12 cellular contexts compared by ENCODE assay signal in the genomic region with DNA sequence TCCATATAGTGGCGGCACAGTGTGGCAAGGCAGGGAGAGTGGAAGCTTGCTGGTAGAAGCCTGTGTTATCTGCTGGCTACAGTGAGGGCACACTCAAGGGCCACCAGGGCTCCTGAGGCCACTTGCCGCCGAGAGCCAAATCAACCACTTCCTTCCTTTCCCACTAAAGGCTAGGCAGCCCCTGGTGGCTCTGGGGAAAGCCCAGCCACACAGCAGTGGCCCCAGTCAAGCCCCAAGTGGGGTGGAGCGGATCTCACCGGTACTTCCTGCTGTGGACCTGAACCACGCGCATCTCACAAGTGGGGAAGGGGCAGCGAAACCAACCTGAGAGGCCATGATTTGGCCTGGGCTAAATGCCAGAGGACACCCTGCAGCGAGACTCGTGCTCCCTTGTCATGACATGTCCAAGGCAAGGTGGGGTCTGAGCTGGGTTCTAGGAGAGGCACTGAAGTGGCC. TPM values are rescaled to one million over a fixed set of nuclear protein-coding genes. Genes with fewer than 3 reads are reported as not detected.
DNase-seq lines count a peak whose midpoint lies in the region; ATAC-seq, FAIRE-seq and TF ChIP-seq lines count a peak whose summit lies in the region.
"Had no signal": no experiment of that assay in that cellular context is flagged by ENCODE, and none has a peak within 500 bp of the region (broad histone marks: within the 10 kb centered on the region; RNA-seq: fewer than 3 reads in every experiment).

No MANE protein-coding gene starts in this region.

- peaks cover 57 to 86% (median 84%) of the 10 kb centered on the region in 3 donors for H3K4me1 Mint-ChIP-seq in T-cell

- no peaks in the 10 kb centered on the region for H3K27me3 Mint-ChIP-seq in T-cell

- no peaks in the 10 kb centered on the region for H3K9me3 Mint-ChIP-seq in T-cell

- ATAC-seq in T-cell (replicated peaks in 1 of 4) (peak; percentile 51 to 61 (median 56)), HG03565 (IDR thresholded peaks at IDR 0.05; ENCODE audit: unreplicated experiment) (no peak)

- peak overlapping the region; percentile 42 for H3K9ac ChIP-seq in BLaER1

- peak overlapping the region; percentile 66 to 67 (median 67) for H3K4me3 Mint-ChIP-seq in T-cell

- POLR2A ChIA-PET in T-cell (lab: Charles Lee), result no interaction called here

- in situ Hi-C loops in ACHN (cut with HindIII; ENCODE audit: low pct_ligation_motif_present, low pct_unique_long_range_greater_than_20kb, low sequenced_read_pairs), result no loop called here

- H3K36me3 Mint-ChIP-seq in T-cell, result no peaks in the 10 kb centered on the region

- CTCF ChIA-PET in T-cell (lab: Charles Lee), result interaction anchor here in 1 of 2 donors (0.6 kb wide), 1 partner anchor 28 kb away, joined by 3 read pairs; no protein-coding TSS in a partner anchor

- H4K20me1 ChIP-seq in BLaER1, result peaks cover 100% of the 10 kb centered on the region

- peaks cover 77% of the 10 kb centered on the region for H3K4me1 ChIP-seq in BLaER1

- no peaks in the 10 kb centered on the region for H3K27me3 ChIP-seq in BLaER1
- H3K27me3 ChIP-seq: colonic mucosa had no signal

- peak; percentile 40 for TF ChIP-seq POLR2A in GM19099 (IDR thresholded peaks at IDR 0.05; ENCODE audit: extremely low read depth, insufficient read length, low read depth)

- no peak overlapping the region for H3K4me3 ChIP-seq in BLaER1
- H3K4me3 ChIP-seq: colonic mucosa had no signal

- peak overlapping the region; percentile 95 for H3K4me2 ChIP-seq in BLaER1

- no peaks in the 10 kb centered on the region for H3K36me3 ChIP-seq in BLaER1
- H3K36me3 ChIP-seq: colonic mucosa had no signal

- peak overlapping the region; percentile 87 to 89 for H3K27ac Mint-ChIP-seq in T-cell

- peak overlapping the region; percentile 57; the same call in 1 of the 2 replicates for H3K27ac ChIP-seq in BLaER1
- H3K27ac ChIP-seq: colonic mucosa had no signal

- no peak for FAIRE-seq in RCC 7860 (lab: Jason Lieb, UNC)
- FAIRE-seq: D721Med had no signal

- DNase-seq in T-cell (peak in 32 of 34 experiments; percentile 16 to 66 (median 44)), ACHN (no peak), NCI-H187 (lab: John Stamatoyannopoulos, UW) (no peak), RCC 7860 (ENCODE audit: low spot score) (no peak)
- DNase-seq in central memory CD4-positive, alpha-beta T cell, result peak; percentile 52
- DNase-seq: colonic mucosa, islet precursor cell, KG1 had no signal

- no peaks in the 10 kb centered on the region for H3K9me3 ChIP-seq in BLaER1
- H3K9me3 ChIP-seq: colonic mucosa had no signal

RNA-seq across cellular contexts. Expression of a gene that starts 21.9 kb away (rescaled TPM):
- total RNA-seq in T-cell, result 10 to 100 TPM; 32.7 to 67.5 (median 36.9) TPM

RNA-seq across cellular contexts. Expression of a gene that starts 33.8 kb away (rescaled TPM):
- 10 to 100 TPM; 14.7 to 42.0 (median 21.1) TPM for total RNA-seq in T-cell

RNA-seq across cellular contexts. Expression of a gene that starts 51.9 kb away (rescaled TPM):
- 10 to 100 TPM; 52.6 to 76.7 (median 70.3) TPM for total RNA-seq in T-cell

Comparison
In these comparisons a context has a peak if more than half of its experiments do, and no peak if none do; other contexts are left out.
1. DNase-seq: peak in T-cell (32 of 34) and central memory CD4-positive, alpha-beta T cell (single experiment); none in ACHN (single experiment), NCI-H187 (0 of 2) and RCC 7860 (single experiment).